Comparison of ENCODE assay signal across 1 cellular context in genomic region chr3:125187599-125187910, GRCh38.
TF ChIP-seq lines count a peak whose summit lies in the region.

No MANE protein-coding gene starts in this region.

TF ChIP-seq in H1, 55 proteins besides CTCF, POLR2A, EP300 and RAD21:
- no peak for TF ChIP-seq HDAC6 (IDR thresholded peaks at IDR 0.05; ENCODE audit: low read depth, low read length)
